Comparison of ENCODE assay signal across 8 cellular contexts in the genomic region with DNA sequence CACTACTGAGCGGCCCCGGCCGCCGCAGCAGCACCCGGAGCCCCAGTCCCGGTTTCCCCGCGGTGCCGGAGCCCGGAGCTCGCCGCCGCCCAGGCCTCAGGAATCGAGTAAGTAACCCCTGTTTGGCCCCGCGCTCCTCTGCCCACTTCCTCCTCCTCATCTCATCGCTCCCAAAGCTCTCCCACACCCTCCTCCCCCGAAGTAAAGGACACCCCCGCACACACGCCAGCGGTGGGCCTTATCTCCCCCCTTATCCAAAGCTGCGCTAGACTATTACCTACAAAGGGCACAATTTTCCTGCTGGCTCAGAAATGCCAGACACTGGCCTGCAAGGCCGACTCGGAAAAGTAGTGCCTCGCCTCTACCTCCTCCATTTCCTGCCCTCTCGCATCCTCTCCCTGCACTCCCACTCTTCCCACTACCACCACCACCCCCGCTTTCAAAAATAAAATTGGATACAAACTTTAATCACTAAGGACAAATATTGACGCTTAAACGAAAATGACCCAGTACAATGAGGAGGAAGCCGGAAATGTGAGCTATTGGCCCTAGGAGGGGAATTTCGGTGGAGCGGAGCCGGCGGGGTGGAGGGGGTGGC. TPM values are rescaled to one million over a fixed set of nuclear protein-coding genes. Genes with fewer than 3 reads are reported as not detected.
DNase-seq lines count a peak whose midpoint lies in the region; ATAC-seq, FAIRE-seq and TF ChIP-seq lines count a peak whose summit lies in the region.

No MANE protein-coding gene starts in this region.

- H3K27me3 Mint-ChIP-seq in activated naive CD8-positive, alpha-beta T cell treated with anti-CD3 and anti-CD28 coated beads for 36 hours, result peaks cover 86% of the 10 kb centered on the region

- intact Hi-C loops in mucosa of descending colon (cut with DNase I, micrococcal nuclease), result no loop called here

- peaks cover 9% of the 10 kb centered on the region for H3K4me1 Mint-ChIP-seq in activated naive CD8-positive, alpha-beta T cell treated with anti-CD3 and anti-CD28 coated beads for 36 hours

- peak; percentile 39 for ATAC-seq in HG02678 (IDR thresholded peaks at IDR 0.05; ENCODE audit: unreplicated experiment)
- peak; percentile 14 for ATAC-seq in mucosa of descending colon
- ATAC-seq in GM18868 (IDR thresholded peaks at IDR 0.05; ENCODE audit: unreplicated experiment), result no peak

- DNase-seq in BJ (ENCODE audit: low read depth) (no peak), mucosa of descending colon (no peak), G401 (ENCODE audit: low spot score) (no peak), RCC 7860 (ENCODE audit: low spot score) (no peak), cerebellum (ENCODE audit: low spot score) (no peak)
- no peak for DNase-seq in activated naive CD8-positive, alpha-beta T cell treated with anti-CD3 and anti-CD28 coated beads for 36 hours

- H3K36me3 Mint-ChIP-seq in activated naive CD8-positive, alpha-beta T cell treated with anti-CD3 and anti-CD28 coated beads for 36 hours, result peaks cover 10% of the 10 kb centered on the region

- TF ChIP-seq CTCF in BJ (IDR thresholded peaks at IDR 0.05; ENCODE audit: insufficient read depth, low read depth, low read length) (no peak), mucosa of descending colon (IDR thresholded peaks at IDR 0.05) (no peak)

- peak overlapping the region; percentile 9 for H3K4me3 Mint-ChIP-seq in activated naive CD8-positive, alpha-beta T cell treated with anti-CD3 and anti-CD28 coated beads for 36 hours

- peaks cover 12% of the 10 kb centered on the region for H3K9me3 Mint-ChIP-seq in activated naive CD8-positive, alpha-beta T cell treated with anti-CD3 and anti-CD28 coated beads for 36 hours

- in situ Hi-C loops in G401 (cut with HindIII; ENCODE audit: low sequenced_read_pairs), result no loop called here

- H3K4me1 ChIP-seq in mucosa of descending colon (ENCODE audit: low read depth), result peaks cover 10% of the 10 kb centered on the region

- H3K27me3 ChIP-seq in BJ (ENCODE audit: control insufficient read depth, insufficient read depth, low read length), result peaks cover 43% of the 10 kb centered on the region

- CTCF ChIA-PET in BJ (lab: Yijun Ruan, JAX), result interaction anchor here (0.7 to 3.0 kb wide), 4 partner anchors 8 to 249 kb away, joined by 3 to 9 read pairs (median 4); no protein-coding TSS in a partner anchor

- H3K36me3 ChIP-seq in BJ (ENCODE audit: control insufficient read depth, insufficient read depth, low read length) (no peaks in the 10 kb centered on the region), mucosa of descending colon (ENCODE audit: low read depth) (no peaks in the 10 kb centered on the region)

- H3K4me3 ChIP-seq in BJ (ENCODE audit: low read depth, low read length) (peak overlapping the region; percentile 28; the same call in 1 of the 2 replicates), mucosa of descending colon (no peak overlapping the region)

- no peak for FAIRE-seq in RCC 7860 (lab: Jason Lieb, UNC)

- no peaks in the 10 kb centered on the region for H3K9me3 ChIP-seq in mucosa of descending colon

- no peak overlapping the region for H3K27ac Mint-ChIP-seq in activated naive CD8-positive, alpha-beta T cell treated with anti-CD3 and anti-CD28 coated beads for 36 hours

- POLR2A ChIA-PET in BJ (lab: Charles Lee), result no interaction called here

RNA-seq across cellular contexts. Expression of a gene that starts 0.6 kb away (rescaled TPM):
- 0.01 TPM in 1 of 2 replicates, not detected in the other for polyA plus RNA-seq in BJ (2011; rRNA removed)
- polyA minus RNA-seq in BJ (2011; rRNA and poly(A)+ RNA removed), result not detected in 2 replicates
- not detected for total RNA-seq in activated naive CD8-positive, alpha-beta T cell treated with anti-CD3 and anti-CD28 coated beads for 36 hours
- total RNA-seq in mucosa of descending colon (not detected), cerebellum (0.09 TPM)
- 0.25 TPM in 1 of 2 replicates, not detected in the other for total RNA-seq in G401 (2014; rRNA removed; shearing (Covaris generic))
